30 cellular contexts compared by ENCODE assay signal in genomic region chr19:7849631-7850428, GRCh38. TPM values are rescaled to one million over a fixed set of nuclear protein-coding genes. Genes with fewer than 3 reads are reported as not detected.
DNase-seq lines count a peak whose midpoint lies in the region; ATAC-seq, FAIRE-seq and TF ChIP-seq lines count a peak whose summit lies in the region.
"Had no signal": no experiment of that assay in that cellular context is flagged by ENCODE, and none has a peak within 500 bp of the region (broad histone marks: within the 10 kb centered on the region; RNA-seq: fewer than 3 reads in every experiment).

No MANE protein-coding gene starts in this region.

- WGBS in IMR-90 (ENCODE audit: extremely low coverage in 2 of 2, insufficient read length in 1 of 2), 2 experiments = 84% methylated on average over 9 of the region's 22 CpGs; no CpG with 5 or more reads in 1 of the 2 experiments
- WGBS in thyroid gland, 2 donors = 71 to 76% methylated on average over 10 to 16 of the region's 22 CpGs

- H4K8ac ChIP-seq in IMR-90 (ENCODE audit: low read depth in 2 of 2, low read length in 2 of 2) = no peak overlapping the region

- H3K36me3 ChIP-seq in IMR-90 (ENCODE audit: control insufficient read depth, insufficient read depth, low read length) = no peaks in the 10 kb centered on the region
- no peaks in the 10 kb centered on the region for H3K36me3 ChIP-seq in bronchial epithelial cell (ENCODE audit: control insufficient read depth, insufficient read depth, low read length)
- H3K36me3 ChIP-seq in thyroid gland = no peaks in the 10 kb centered on the region
- H3K36me3 ChIP-seq: thoracic aorta, WERI-Rb-1 had no signal

- peaks cover 15% of the 10 kb centered on the region for H4K20me1 ChIP-seq in IMR-90 (ENCODE audit: insufficient read depth, low read length)

- no peak overlapping the region for H4K91ac ChIP-seq in IMR-90 (ENCODE audit: insufficient read depth, low read depth, low read length)

- no peak overlapping the region for H3K18ac ChIP-seq in IMR-90 (ENCODE audit: low read depth, low read length)

- H3K4ac ChIP-seq in IMR-90 (ENCODE audit: low read depth, low read length) = no peak overlapping the region

- H3K14ac ChIP-seq in IMR-90 (replicated peaks; ENCODE audit: low read depth, low read length) = no peak overlapping the region

- H3K9ac ChIP-seq in IMR-90 (ENCODE audit: low read depth, low read length) = no peak overlapping the region

- TF ChIP-seq POLR2A in IMR-90 (IDR thresholded peaks at IDR 0.05; ENCODE audit: low read depth, low read length) (no peak), thyroid gland (IDR thresholded peaks at IDR 0.05) (no peak)

- DNase-seq in IMR-90 = no peak
- peak; percentile 22 for DNase-seq in bronchial epithelial cell (ENCODE audit: low read depth)
- DNase-seq in thyroid gland = peak; percentile 78 to 89
- DNase-seq in SIG-M5 (lab: John Stamatoyannopoulos, UW) = no peak
- no peak for DNase-seq in GM13976 (ENCODE audit: low spot score)
- no peak for DNase-seq in omental fat pad (ENCODE audit: low spot score)
- DNase-seq: activated CD4-positive, alpha-beta T cell treated with anti-CD3 and anti-CD28 coated beads, Interleukin-2, amount 50 U/mL, for 1 hour; activated effector memory CD4-positive, alpha-beta T cell treated with Interleukin-2 at 50 U/mL for 16 hours; activated T-cell treated with anti-CD3 and anti-CD28 coated beads, Interleukin-2, amount 50 U/mL, for 1 hour; COR-L47; DMS53; endodermal cell; Kasumi-1; NCI-H1436 treated with DMSO at 0.1 percent for 48 hours; NCI-H2107; NCI-H446 treated with DMSO at 0.1 percent for 48 hours; NCI-H82; nephron progenitor cell; small intestine; stimulated activated naive CD4-positive, alpha-beta T cell; T-cell; WERI-Rb-1 had no signal

- H3K9me1 ChIP-seq in IMR-90 (ENCODE audit: insufficient read depth, low read length) = no peaks in the 10 kb centered on the region

- POLR2A ChIA-PET in IMR-90 (lab: Charles Lee; ENCODE audit: unreplicated experiment) = no interaction called here

- intact Hi-C loops in IMR-90 (cut with micrococcal nuclease) (no loop called here), thyroid gland (cut with DNase I) (no loop called here)

- TF ChIP-seq CTCF in IMR-90 (conservative IDR thresholded peaks at IDR 0.05; ENCODE audit: low read depth, low read length) = no peak
- TF ChIP-seq CTCF in bronchial epithelial cell (IDR thresholded peaks at IDR 0.05; ENCODE audit: insufficient read depth, low read length, severe bottlenecking) = no peak
- no peak for TF ChIP-seq CTCF in thyroid gland (IDR thresholded peaks at IDR 0.05)
- TF ChIP-seq CTCF in GM13976 (IDR thresholded peaks at IDR 0.05; ENCODE audit: borderline replicate concordance, control extremely low read depth, extremely low read depth, insufficient read depth, missing control alignments) = no peak
- no peak for TF ChIP-seq CTCF in omental fat pad (IDR thresholded peaks at IDR 0.05)

- H3K79me1 ChIP-seq in IMR-90 (ENCODE audit: low read depth in 1 of 2, low read length in 2 of 2) = 0 out of 4 replicates have a peak, but pooled peaks cover 0 to 4% of the 10 kb centered on the region in 2 experiments

- no peak overlapping the region for H2BK120ac ChIP-seq in IMR-90 (ENCODE audit: low read depth, low read length)

- no TSS peak for BruUV-seq in IMR-90 (replicated peaks; lab: Mats Ljungman, UMichigan)

- H2BK20ac ChIP-seq in IMR-90 (ENCODE audit: low read depth, low read length) = no peak overlapping the region

- no peak overlapping the region for H3K23ac ChIP-seq in IMR-90 (ENCODE audit: low read depth, low read length)

- H3K9me3 ChIP-seq in IMR-90 (ENCODE audit: control insufficient read depth, insufficient read depth, low read length) (no peaks in the 10 kb centered on the region), thyroid gland (no peaks in the 10 kb centered on the region)
- H3K9me3 ChIP-seq: thoracic aorta had no signal

- H2AFZ ChIP-seq in IMR-90 (replicated peaks; ENCODE audit: low read length, poor library complexity) = no peak overlapping the region

- in situ Hi-C loops in IMR-90 (cut with MboI; ENCODE audit: low sequenced_read_pairs) (no loop called here), GM13976 (cut with MboI; ENCODE audit: low sequenced_read_pairs, unreplicated experiment) (no loop called here)

- no peak overlapping the region for H3K4me2 ChIP-seq in IMR-90 (ENCODE audit: low read depth, low read length)

- FAIRE-seq in bronchial epithelial cell (lab: Jason Lieb, UNC) = no peak
- FAIRE-seq: GM12891, HepG2, islet of Langerhans, small intestine had no signal

- H2BK5ac ChIP-seq in IMR-90 (ENCODE audit: low read depth, low read length, poor library complexity, severe bottlenecking) = no peak overlapping the region

- dilution Hi-C loops in IMR-90 (cut with HindIII; ENCODE audit: low sequenced_read_pairs, unreplicated experiment) = no loop called here

- H3K27me3 ChIP-seq in IMR-90 (ENCODE audit: control insufficient read depth, insufficient read depth, low read length) (no peaks in the 10 kb centered on the region), bronchial epithelial cell (ENCODE audit: control insufficient read depth, insufficient read depth, low read length) (no peaks in the 10 kb centered on the region), layer of hippocampus (ENCODE audit: control insufficient read depth, insufficient read depth, low read length) (no peaks in the 10 kb centered on the region), thyroid gland (no peaks in the 10 kb centered on the region)

- CTCF ChIA-PET in IMR-90 (lab: Yijun Ruan, JAX) = interaction anchor here (1.9 kb wide), 1 partner anchor 19 kb away, joined by 4 read pairs; no protein-coding TSS in a partner anchor

- no peak overlapping the region for H2AK5ac ChIP-seq in IMR-90 (ENCODE audit: low read depth, low read length)

- no peak overlapping the region for H2BK15ac ChIP-seq in IMR-90 (ENCODE audit: low read depth, low read length)

- TF ChIP-seq RAD21 in IMR-90 (IDR thresholded peaks at IDR 0.05; ENCODE audit: low read length) = no peak

- no peak for ATAC-seq in IMR-90 (ENCODE audit: low read depth)
- no peak for ATAC-seq in omental fat pad (ENCODE audit: low FRiP score)
- ATAC-seq: HepG2, T-cell had no signal

- H3K27ac ChIP-seq in IMR-90 (ENCODE audit: insufficient read depth, low read length) (no peak overlapping the region), layer of hippocampus (ENCODE audit: low read depth, low read length) (peak overlapping the region; percentile 99), thyroid gland (peak overlapping the region in 1 of 3 donors; percentile 41)
- H3K27ac ChIP-seq: thoracic aorta, WERI-Rb-1 had no signal

- H3K4me3 ChIP-seq in IMR-90 (ENCODE audit: insufficient read depth, low read depth, low read length) (no peak overlapping the region), bronchial epithelial cell (ENCODE audit: low read depth, low read length) (no peak overlapping the region), thyroid gland (replicated peaks in 1 of 3) (no peak overlapping the region)
- H3K4me3 ChIP-seq: thoracic aorta had no signal

- H4K5ac ChIP-seq in IMR-90 (ENCODE audit: low read depth, low read length) = no peak overlapping the region

- H3K56ac ChIP-seq in IMR-90 (ENCODE audit: extremely low read depth, insufficient read depth, low read length) = no peak overlapping the region

- H3K4me1 ChIP-seq in IMR-90 (ENCODE audit: control insufficient read depth, insufficient read depth, low read length) = peaks cover 6% of the 10 kb centered on the region
- peaks cover 0 to 10% of the 10 kb centered on the region in 2 donors for H3K4me1 ChIP-seq in thyroid gland

- H2AK9ac ChIP-seq in IMR-90 (replicated peaks; ENCODE audit: low read depth, low read length, poor library complexity) = peak overlapping the region; percentile 1

TF ChIP-seq in IMR-90, 13 proteins besides CTCF, POLR2A, EP300 and RAD21 (continues in another document):
- TF ChIP-seq MAZ (IDR thresholded peaks at IDR 0.05; ENCODE audit: borderline replicate concordance, low read depth, low read length) (no peak), MAFK (IDR thresholded peaks at IDR 0.05; ENCODE audit: low read depth, low read length) (no peak), MXI1 (IDR thresholded peaks at IDR 0.05; ENCODE audit: borderline replicate concordance, low read depth, low read length) (no peak), CEBPB (IDR thresholded peaks at IDR 0.05; ENCODE audit: low read depth, low read length) (no peak)

RNA-seq across cellular contexts. Expression of gene EVI5L, which starts 19.8 kb away (rescaled TPM):
- total RNA-seq in IMR-90 (2012; rRNA removed) (12.7 and 15.0 TPM in 2 replicates), bronchial epithelial cell (9.2 and 19.5 TPM in 2 replicates), thyroid gland (10 to 100 TPM in 3 of 4 donors, 1 to 10 TPM in 1; 9.8 to 29.3 (median 21.8) TPM), omental fat pad (10 to 100 TPM in 1 of 4 donors, 1 to 10 TPM in 3; 6.9 to 10.8 (median 7.9) TPM)
- polyA plus RNA-seq in IMR-90 (2012; rRNA removed) = 14.6 and 15.0 TPM in 2 replicates
- 13.6 and 18.5 TPM in 2 replicates for polyA plus RNA-seq in IMR-90 (2012; cell fraction: cytosol; rRNA removed)
- polyA plus RNA-seq in IMR-90 (2012; cell fraction: nucleus; rRNA removed; ENCODE audit: low replicate concordance) = 21.0 and 37.0 TPM in 2 replicates

RNA-seq across cellular contexts. Expression of gene PRR36, which starts 24.4 kb away (rescaled TPM):
- not detected in 2 replicates for total RNA-seq in IMR-90 (2012; rRNA removed)
- 0.02 and 0.06 TPM in 2 replicates for polyA plus RNA-seq in IMR-90 (2012; rRNA removed)
- polyA plus RNA-seq in IMR-90 (2012; cell fraction: cytosol; rRNA removed) = 0.05 and 0.21 TPM in 2 replicates
- polyA plus RNA-seq in IMR-90 (2012; cell fraction: nucleus; rRNA removed; ENCODE audit: low replicate concordance) = 0.09 and 0.29 TPM in 2 replicates
- total RNA-seq in bronchial epithelial cell = 0.13 TPM in 1 of 2 replicates, not detected in the other
- total RNA-seq in thyroid gland = under 1 TPM; 0.13 to 0.45 (median 0.20) TPM
- total RNA-seq in omental fat pad = not detected
- total RNA-seq: lung microvascular endothelial cell, RPMI7951, SK-MEL-5, thoracic aorta had no signal

RNA-seq across cellular contexts. Expression of gene LRRC8E, which starts 38.5 kb away (rescaled TPM):
- total RNA-seq in IMR-90 (2012; rRNA removed) (6.9 and 7.2 TPM in 2 replicates), bronchial epithelial cell (7.6 and 13.2 TPM in 2 replicates), thyroid gland (1 to 10 TPM; 1.4 to 3.3 (median 2.3) TPM), omental fat pad (1 to 10 TPM in 3 of 4 donors, under 1 TPM in 1; 0.79 to 6.5 (median 3.0) TPM)
- polyA plus RNA-seq in IMR-90 (2012; rRNA removed) = 6.4 and 6.9 TPM in 2 replicates
- polyA plus RNA-seq in IMR-90 (2012; cell fraction: cytosol; rRNA removed) = 4.1 and 5.4 TPM in 2 replicates
- 4.1 and 7.1 TPM in 2 replicates for polyA plus RNA-seq in IMR-90 (2012; cell fraction: nucleus; rRNA removed; ENCODE audit: low replicate concordance)

RNA-seq across cellular contexts. Expression of gene MAP2K7, which starts 53.8 kb away (rescaled TPM):
- total RNA-seq in IMR-90 (2012; rRNA removed) (3.9 and 4.1 TPM in 2 replicates), bronchial epithelial cell (10.0 and 11.9 TPM in 2 replicates), thyroid gland (10 to 100 TPM in 3 of 4 donors, 1 to 10 TPM in 1; 9.1 to 18.6 (median 14.9) TPM), omental fat pad (10 to 100 TPM; 12.9 to 13.7 (median 13.6) TPM)
- polyA plus RNA-seq in IMR-90 (2012; rRNA removed) = 15.6 TPM in 2 replicates
- polyA plus RNA-seq in IMR-90 (2012; cell fraction: cytosol; rRNA removed) = 4.4 and 11.5 TPM in 2 replicates
- polyA plus RNA-seq in IMR-90 (2012; cell fraction: nucleus; rRNA removed; ENCODE audit: low replicate concordance) = 49.0 and 68.0 TPM in 2 replicates

Comparison
In these comparisons a context has a peak if more than half of its experiments do, and no peak if none do; other contexts are left out.
1. DNase-seq: peak in bronchial epithelial cell (single experiment) and thyroid gland (2 of 2); none in IMR-90 (single experiment), SIG-M5 (single experiment), GM13976 (single experiment) and omental fat pad (single experiment).